24 cellular contexts compared by ENCODE assay signal in the genomic region with DNA sequence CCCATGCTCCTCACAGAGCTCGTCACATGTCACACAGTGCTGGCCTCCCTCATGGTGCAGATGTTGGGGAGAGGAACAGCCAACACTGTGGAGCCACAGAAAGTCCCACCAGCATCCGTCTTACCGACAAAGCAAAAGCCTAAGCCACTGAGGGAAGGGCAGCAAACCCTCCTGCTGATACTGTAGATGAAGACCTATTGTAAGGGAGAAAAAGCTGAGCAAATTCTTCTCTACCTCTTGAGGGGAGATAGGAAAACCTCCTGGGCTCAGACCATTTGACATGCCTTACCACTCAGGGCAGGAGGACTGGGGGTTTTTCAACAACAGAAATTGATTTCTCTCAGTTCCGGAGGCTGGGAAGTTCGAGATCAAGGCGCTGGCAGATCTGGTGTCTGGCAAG.
"Had no signal": no experiment of that assay in that cellular context is flagged by ENCODE, and none has a peak within 500 bp of the region (broad histone marks: within the 10 kb centered on the region; RNA-seq: fewer than 3 reads in every experiment).

No MANE protein-coding gene starts in this region.

- H3K27me3 ChIP-seq: ascending aorta, esophagus muscularis mucosa, hepatocyte, right atrium auricular region, stomach, suprapubic skin, tibial nerve had no signal

- H3K4me1 ChIP-seq: esophagus muscularis mucosa, stomach, tibial nerve had no signal

- DNase-seq: activated T-cell treated with anti-CD3 and anti-CD28 coated beads, Interleukin-2, amount 50 U/mL, for 24 hours; effector memory CD8-positive, alpha-beta T cell; glutamatergic neuron; islet precursor cell; left cardiac atrium; mucosa of descending colon; stimulated activated CD4-positive, alpha-beta T cell treated with anti-CD3 and anti-CD28 coated beads, Interleukin-12 subunit alpha, Interleukin-12 subunit beta, amount 100 ng/mL, for 4 hours; stimulated activated CD4-positive, alpha-beta T cell treated with anti-CD3 and anti-CD28 coated beads, Interleukin-1b, Interleukin-23, amount 100 ng/mL, for 48 hours; stomach; T-cell; WERI-Rb-1 had no signal

- H3K9me3 ChIP-seq: ascending aorta, esophagus muscularis mucosa, mucosa of descending colon, right atrium auricular region, stomach, suprapubic skin, tibial nerve had no signal

- H3K27me3 Mint-ChIP-seq: activated T-cell treated with anti-CD3 and anti-CD28 coated beads, Interleukin-2, amount 50 U/mL, for 24 hours; activated T-helper 17 cell treated with anti-CD3 and anti-CD28 coated beads, Interleukin-2, amount 50 U/mL, for 72 hours; T-cell had no signal

- H3K4me2 ChIP-seq: hepatocyte had no signal

- ATAC-seq: activated naive CD4-positive, alpha-beta T cell treated with anti-CD3 and anti-CD28 coated beads, Interleukin-2, amount 50 U/mL, for 72 hours; activated T-helper 17 cell treated with anti-CD3 and anti-CD28 coated beads, Interleukin-2, amount 50 U/mL, for 72 hours; effector memory CD8-positive, alpha-beta T cell; left cardiac atrium; mucosa of descending colon; stimulated activated memory B cell treated with anti-CD40 and anti-IgM and Interleukin-4, amounts not matched to agents 10 μg/mL and 1 μg/mL and 100 μg/mL, for 72 hours; T-cell had no signal

- H3K27ac Mint-ChIP-seq: activated naive CD4-positive, alpha-beta T cell treated with anti-CD3 and anti-CD28 coated beads, Interleukin-2, amount 50 U/mL, for 72 hours; activated T-cell treated with anti-CD3 and anti-CD28 coated beads, Interleukin-2, amount 50 U/mL, for 24 hours; activated T-helper 17 cell treated with anti-CD3 and anti-CD28 coated beads, Interleukin-2, amount 50 U/mL, for 72 hours; effector memory CD8-positive, alpha-beta T cell; memory B cell; progenitor cell of endocrine pancreas; stimulated activated memory B cell treated with anti-CD40 and anti-IgM and Interleukin-4, amounts not matched to agents 10 μg/mL and 1 μg/mL and 100 μg/mL, for 72 hours; T-cell; T-helper 2 cell treated with Interferon-gamma antibody and Interleukin-4, amounts not matched to agents 5 μg/mL and 100 μg/mL, for 36 hours had no signal

- H3K79me2 ChIP-seq: hepatocyte had no signal

- H3K36me3 Mint-ChIP-seq: activated naive CD4-positive, alpha-beta T cell treated with anti-CD3 and anti-CD28 coated beads, Interleukin-2, amount 50 U/mL, for 72 hours; memory B cell; stimulated activated memory B cell treated with anti-CD40 and anti-IgM and Interleukin-4, amounts not matched to agents 10 μg/mL and 1 μg/mL and 100 μg/mL, for 72 hours; T-cell had no signal

- H2AFZ ChIP-seq: hepatocyte had no signal

- H3K9me3 Mint-ChIP-seq: activated naive CD4-positive, alpha-beta T cell treated with anti-CD3 and anti-CD28 coated beads, Interleukin-2, amount 50 U/mL, for 72 hours; activated T-cell treated with anti-CD3 and anti-CD28 coated beads, Interleukin-2, amount 50 U/mL, for 24 hours; activated T-helper 17 cell treated with anti-CD3 and anti-CD28 coated beads, Interleukin-2, amount 50 U/mL, for 72 hours; central memory CD8-positive, alpha-beta T cell; effector memory CD8-positive, alpha-beta T cell; memory B cell; stimulated activated memory B cell treated with anti-CD40 and anti-IgM and Interleukin-4, amounts not matched to agents 10 μg/mL and 1 μg/mL and 100 μg/mL, for 72 hours; T-cell; T-helper 2 cell treated with Interferon-gamma antibody and Interleukin-4, amounts not matched to agents 5 μg/mL and 100 μg/mL, for 36 hours had no signal

- H3K4me1 Mint-ChIP-seq: activated T-helper 17 cell treated with anti-CD3 and anti-CD28 coated beads, Interleukin-2, amount 50 U/mL, for 72 hours; central memory CD8-positive, alpha-beta T cell; memory B cell; stimulated activated memory B cell treated with anti-CD40 and anti-IgM and Interleukin-4, amounts not matched to agents 10 μg/mL and 1 μg/mL and 100 μg/mL, for 72 hours; T-cell had no signal

- H3K27ac ChIP-seq: esophagus muscularis mucosa, hepatocyte, right atrium auricular region, stomach, suprapubic skin, tibial nerve, WERI-Rb-1 had no signal

- H3K4me3 Mint-ChIP-seq: activated T-cell treated with anti-CD3 and anti-CD28 coated beads, Interleukin-2, amount 50 U/mL, for 24 hours; activated T-helper 17 cell treated with anti-CD3 and anti-CD28 coated beads, Interleukin-2, amount 50 U/mL, for 72 hours; central memory CD8-positive, alpha-beta T cell; effector memory CD8-positive, alpha-beta T cell; memory B cell; stimulated activated memory B cell treated with anti-CD40 and anti-IgM and Interleukin-4, amounts not matched to agents 10 μg/mL and 1 μg/mL and 100 μg/mL, for 72 hours; T-cell; T-helper 2 cell treated with Interferon-gamma antibody and Interleukin-4, amounts not matched to agents 5 μg/mL and 100 μg/mL, for 36 hours had no signal
